In the genomic region with DNA sequence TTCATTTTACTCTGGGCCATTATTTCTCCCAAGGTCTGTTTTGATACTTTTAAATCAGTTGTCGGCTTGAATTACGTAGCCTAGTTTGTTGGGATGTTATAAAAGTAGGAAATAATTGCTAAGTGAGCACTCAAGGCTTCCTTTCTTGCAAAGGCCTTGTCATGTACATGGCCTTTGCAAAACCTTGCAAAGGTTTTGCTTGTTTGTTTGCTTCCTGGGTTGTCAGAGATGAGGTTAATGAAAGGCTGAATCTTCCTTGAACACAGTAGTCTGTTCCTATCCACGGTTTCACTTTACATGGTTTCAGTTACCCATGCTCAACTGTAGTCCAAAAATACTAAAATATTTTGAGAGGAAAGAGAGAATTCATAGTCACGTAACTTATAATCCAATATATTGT, we compare ENCODE assay signal across 20 cellular contexts.
"Had no signal": no experiment of that assay in that cellular context is flagged by ENCODE, and none has a peak within 500 bp of the region (broad histone marks: within the 10 kb centered on the region; RNA-seq: fewer than 3 reads in every experiment).

No MANE protein-coding gene starts in this region.

- H3K4me3 ChIP-seq: right lobe of liver, skin epidermis, stomach, suprapubic skin, tibial nerve had no signal

- H3K27ac Mint-ChIP-seq: activated naive CD4-positive, alpha-beta T cell treated with anti-CD3 and anti-CD28 coated beads, Interleukin-2, amount 50 U/mL, for 72 hours; activated T-cell treated with anti-CD3 and anti-CD28 coated beads, Interleukin-2, amount 50 U/mL, for 24 hours; activated T-helper 17 cell treated with anti-CD3 and anti-CD28 coated beads, Interleukin-2, amount 50 U/mL, for 72 hours; memory B cell; nephron progenitor cell; stimulated activated effector memory CD8-positive, alpha-beta T cell treated with anti-CD3 and anti-CD28 coated beads, Interleukin-12 subunit alpha, Interleukin-12 subunit beta, amount 100 ng/mL, for 72 hours had no signal

- H3K36me3 ChIP-seq: right lobe of liver, stomach, suprapubic skin, tibial nerve had no signal

- H3K9me3 ChIP-seq: right lobe of liver, suprapubic skin had no signal

- H3K36me3 Mint-ChIP-seq: activated naive CD4-positive, alpha-beta T cell treated with anti-CD3 and anti-CD28 coated beads, Interleukin-2, amount 50 U/mL, for 72 hours; brain; memory B cell; stimulated activated effector memory CD8-positive, alpha-beta T cell treated with anti-CD3 and anti-CD28 coated beads, Interleukin-12 subunit alpha, Interleukin-12 subunit beta, amount 100 ng/mL, for 72 hours had no signal

- H3K27me3 Mint-ChIP-seq: activated T-cell treated with anti-CD3 and anti-CD28 coated beads, Interleukin-2, amount 50 U/mL, for 24 hours; activated T-helper 17 cell treated with anti-CD3 and anti-CD28 coated beads, Interleukin-2, amount 50 U/mL, for 72 hours; brain; memory B cell had no signal

- DNase-seq: activated CD4-positive, alpha-beta T cell treated with anti-CD3 and anti-CD28 coated beads for 1 hour; activated CD8-positive, alpha-beta memory T cell treated with anti-CD3 and anti-CD28 coated beads, Interleukin-2, amount 50 U/mL, for 4 hours; activated T-cell treated with anti-CD3 and anti-CD28 coated beads, Interleukin-2, amount 50 U/mL, for 24 hours; aorta; left colon; nephron progenitor cell; occipital lobe; right lobe of liver; stimulated activated CD4-positive, alpha-beta T cell treated with anti-CD3 and anti-CD28 coated beads, Interleukin-2, amount 100 ng/mL, for 24 hours; stomach had no signal

- H3K4me1 ChIP-seq: right lobe of liver, suprapubic skin, tibial nerve had no signal

- H3K27me3 ChIP-seq: right lobe of liver, stomach, suprapubic skin, tibial nerve had no signal

- H3K4me1 Mint-ChIP-seq: activated T-helper 17 cell treated with anti-CD3 and anti-CD28 coated beads, Interleukin-2, amount 50 U/mL, for 72 hours; stimulated activated effector memory CD8-positive, alpha-beta T cell treated with anti-CD3 and anti-CD28 coated beads, Interleukin-12 subunit alpha, Interleukin-12 subunit beta, amount 100 ng/mL, for 72 hours had no signal

- H3K4me3 Mint-ChIP-seq: activated T-cell treated with anti-CD3 and anti-CD28 coated beads, Interleukin-2, amount 50 U/mL, for 24 hours; activated T-helper 17 cell treated with anti-CD3 and anti-CD28 coated beads, Interleukin-2, amount 50 U/mL, for 72 hours; brain; memory B cell; nephron progenitor cell; stimulated activated effector memory CD8-positive, alpha-beta T cell treated with anti-CD3 and anti-CD28 coated beads, Interleukin-12 subunit alpha, Interleukin-12 subunit beta, amount 100 ng/mL, for 72 hours had no signal

- H3K27ac ChIP-seq: right lobe of liver, skin epidermis, stomach, suprapubic skin, tibial nerve had no signal

- FAIRE-seq: keratinocyte, urothelium cell line had no signal

- H3K9me3 Mint-ChIP-seq: activated naive CD4-positive, alpha-beta T cell treated with anti-CD3 and anti-CD28 coated beads, Interleukin-2, amount 50 U/mL, for 72 hours; activated T-cell treated with anti-CD3 and anti-CD28 coated beads, Interleukin-2, amount 50 U/mL, for 24 hours; activated T-helper 17 cell treated with anti-CD3 and anti-CD28 coated beads, Interleukin-2, amount 50 U/mL, for 72 hours; memory B cell; nephron progenitor cell; stimulated activated effector memory CD8-positive, alpha-beta T cell treated with anti-CD3 and anti-CD28 coated beads, Interleukin-12 subunit alpha, Interleukin-12 subunit beta, amount 100 ng/mL, for 72 hours had no signal

- ATAC-seq: activated naive CD4-positive, alpha-beta T cell treated with anti-CD3 and anti-CD28 coated beads, Interleukin-2, amount 50 U/mL, for 72 hours; activated T-helper 17 cell treated with anti-CD3 and anti-CD28 coated beads, Interleukin-2, amount 50 U/mL, for 72 hours; right lobe of liver; stimulated activated effector memory CD8-positive, alpha-beta T cell treated with anti-CD3 and anti-CD28 coated beads, Interleukin-12 subunit alpha, Interleukin-12 subunit beta, amount 100 ng/mL, for 72 hours had no signal
